In the genomic region with DNA sequence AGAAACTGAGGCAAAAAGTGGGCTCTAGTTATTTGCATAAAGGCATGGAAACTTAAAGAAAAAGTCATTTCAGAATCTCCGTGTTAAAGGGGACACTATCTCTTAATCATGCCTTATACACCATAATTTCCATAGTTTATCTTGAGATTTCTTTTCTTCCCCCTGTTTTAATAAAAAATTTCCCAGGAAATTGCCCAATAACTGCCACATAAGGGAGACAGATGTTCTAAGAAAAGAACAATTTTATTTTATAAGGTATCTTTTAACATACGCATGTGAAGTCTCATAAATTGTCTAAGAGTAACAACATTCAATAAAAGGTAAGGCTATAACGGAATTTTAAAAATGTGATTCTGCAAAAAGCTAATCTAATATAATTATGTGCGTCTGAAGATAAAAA, we compare ENCODE assay signal across 30 cellular contexts.
"Had no signal": no experiment of that assay in that cellular context is flagged by ENCODE, and none has a peak within 500 bp of the region (broad histone marks: within the 10 kb centered on the region; RNA-seq: fewer than 3 reads in every experiment).

No MANE protein-coding gene starts in this region.

- H3K27me3 Mint-ChIP-seq: stimulated activated naive B cell treated with anti-CD40 and anti-IgM and Interleukin-4, amounts not matched to agents 10 μg/mL and 1 μg/mL and 100 μg/mL, for 72 hours had no signal

- ATAC-seq: left colon; left lung; lower lobe of right lung; naive thymus-derived CD8-positive, alpha-beta T cell; pancreas; right cardiac atrium; sciatic nerve; stimulated activated naive B cell treated with anti-CD40 and anti-IgM and Interleukin-4, amounts not matched to agents 10 μg/mL and 1 μg/mL and 100 μg/mL, for 72 hours; stimulated activated naive CD8-positive, alpha-beta T cell treated with anti-CD3 and anti-CD28 coated beads, Interleukin-15, Interleukin-2, amounts not matched to agents 100 U/mL and 50 U/mL, for 24 hours had no signal

- H3K4me3 Mint-ChIP-seq: immature natural killer cell; naive thymus-derived CD8-positive, alpha-beta T cell; nephron; neural crest cell; stimulated activated naive B cell treated with anti-CD40 and anti-IgM and Interleukin-4, amounts not matched to agents 10 μg/mL and 1 μg/mL and 100 μg/mL, for 72 hours had no signal

- H3K9me3 Mint-ChIP-seq: naive thymus-derived CD8-positive, alpha-beta T cell; nephron; neural crest cell; stimulated activated naive B cell treated with anti-CD40 and anti-IgM and Interleukin-4, amounts not matched to agents 10 μg/mL and 1 μg/mL and 100 μg/mL, for 72 hours had no signal

- H3K36me3 Mint-ChIP-seq: immature natural killer cell; naive thymus-derived CD8-positive, alpha-beta T cell; stimulated activated naive B cell treated with anti-CD40 and anti-IgM and Interleukin-4, amounts not matched to agents 10 μg/mL and 1 μg/mL and 100 μg/mL, for 72 hours had no signal

- H3K36me3 ChIP-seq: left lung, lower lobe of right lung, pancreas, prostate gland, stomach, thyroid gland, transverse colon, upper lobe of left lung, vagina had no signal

- H3K27ac ChIP-seq: left lung, lower lobe of right lung, pancreas, prostate gland, skin epidermis, stomach, testis, thyroid gland, transverse colon, upper lobe of left lung, vagina had no signal

- H3K4me1 ChIP-seq: lower lobe of right lung, pancreas, prostate gland, vagina had no signal

- H3K4me3 ChIP-seq: left lung, lower lobe of right lung, pancreas, prostate gland, skin epidermis, stomach, testis, thyroid gland, transverse colon, upper lobe of left lung, vagina had no signal

- H3K9me3 ChIP-seq: left lung, lower lobe of right lung, pancreas, prostate gland, stomach, testis, thyroid gland, transverse colon, upper lobe of left lung, vagina had no signal

- H3K27ac Mint-ChIP-seq: immature natural killer cell; naive thymus-derived CD8-positive, alpha-beta T cell; stimulated activated naive B cell treated with anti-CD40 and anti-IgM and Interleukin-4, amounts not matched to agents 10 μg/mL and 1 μg/mL and 100 μg/mL, for 72 hours had no signal

- DNase-seq: immature natural killer cell; kidney; left colon; left lung; lower lobe of right lung; mammary epithelial cell; mesenchymal stem cell; naive thymus-derived CD8-positive, alpha-beta T cell; nucleus accumbens; pancreas; posterior cingulate gyrus; retina; right cardiac atrium; stimulated activated CD4-positive, alpha-beta T cell treated with anti-CD3 and anti-CD28 coated beads, Interleukin-12 subunit alpha, Interleukin-12 subunit beta, amount 100 ng/mL, for 4 hours; stimulated activated CD4-positive, alpha-beta T cell treated with anti-CD3 and anti-CD28 coated beads, Interleukin-15, amount 100 ng/mL, for 24 hours; stimulated activated CD4-positive, alpha-beta T cell treated with anti-CD3 and anti-CD28 coated beads, Interleukin-2, amount 100 ng/mL, for 24 hours; stimulated activated CD4-positive, alpha-beta T cell treated with anti-CD3 and anti-CD28 coated beads, Interleukin-4, amount 100 ng/mL, for 1 hour; stimulated activated naive B cell treated with anti-CD40 and anti-IgM and Interleukin-4, amounts not matched to agents 10 μg/mL and 1 μg/mL and 100 μg/mL, for 72 hours; stimulated activated naive CD8-positive, alpha-beta T cell treated with anti-CD3 and anti-CD28 coated beads, Interleukin-15, Interleukin-2, amounts not matched to agents 100 U/mL and 50 U/mL, for 24 hours; stomach; testis; thyroid gland; transverse colon; upper lobe of left lung had no signal

- H3K4me1 Mint-ChIP-seq: immature natural killer cell; stimulated activated naive B cell treated with anti-CD40 and anti-IgM and Interleukin-4, amounts not matched to agents 10 μg/mL and 1 μg/mL and 100 μg/mL, for 72 hours had no signal

- H3K27me3 ChIP-seq: left lung, pancreas, stomach, testis, thyroid gland, transverse colon, upper lobe of left lung, vagina had no signal
